Comparison of ENCODE assay signal across 1 cellular context in the genomic region with DNA sequence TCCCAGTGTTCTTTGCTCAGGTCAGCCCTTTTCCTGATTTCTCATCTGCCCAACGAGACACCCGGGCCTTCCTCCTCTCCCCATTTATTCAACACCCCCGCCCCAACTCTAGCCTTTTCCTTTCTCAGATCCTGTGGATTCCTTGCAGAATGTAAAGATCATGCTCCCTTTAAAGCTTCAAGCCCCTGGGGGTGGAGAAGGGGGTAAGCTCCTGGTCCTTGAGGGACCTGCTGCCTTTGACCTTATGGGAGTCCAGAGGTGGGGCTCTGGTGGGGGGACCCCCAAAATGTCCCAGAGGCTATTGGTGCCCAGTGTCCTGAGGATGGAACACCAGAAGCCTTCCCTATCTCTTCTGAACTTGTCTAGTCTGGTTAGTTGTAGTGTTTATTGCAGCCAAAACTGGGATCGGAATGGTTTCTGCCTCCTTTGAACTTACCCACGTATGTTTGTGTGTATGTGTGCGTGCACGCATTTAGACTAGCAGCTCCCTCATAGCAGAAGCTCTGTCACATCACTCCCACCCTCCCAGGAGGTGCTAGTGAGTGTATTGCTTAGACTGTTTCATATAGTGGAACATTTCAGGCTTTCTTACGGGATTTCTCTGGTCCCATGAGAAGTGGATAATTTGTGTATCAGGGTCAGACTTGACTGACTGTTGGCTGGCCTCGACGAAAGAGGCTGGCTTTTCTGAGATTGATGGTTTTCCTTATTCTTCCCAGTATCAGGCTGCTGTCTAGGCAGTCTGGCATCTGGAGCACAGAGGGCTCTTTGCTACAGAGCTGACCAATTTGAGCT.
TF ChIP-seq lines count a peak whose summit lies in the region.

No MANE protein-coding gene starts in this region.

TF ChIP-seq in HCT116, 20 proteins besides CTCF, POLR2A, EP300 and RAD21 (continued from another document):
- TF ChIP-seq ZNF274 (IDR thresholded peaks at IDR 0.05; ENCODE audit: low read depth, low read length) (no peak), MAX (IDR thresholded peaks at IDR 0.05) (no peak), YY1 (IDR thresholded peaks at IDR 0.05; ENCODE audit: extremely low read depth, insufficient replicate concordance, low read depth, low read length) (no peak), SIN3A (IDR thresholded peaks at IDR 0.05; ENCODE audit: low read depth) (no peak)
